In genomic region chr1:168726311-168726710, GRCh38 we compare ENCODE assay signal across 22 cellular contexts. TPM values are rescaled to one million over a fixed set of nuclear protein-coding genes. Genes with fewer than 3 reads are reported as not detected.
DNase-seq lines count a peak whose midpoint lies in the region; ATAC-seq and TF ChIP-seq lines count a peak whose summit lies in the region.
"Had no signal": no experiment of that assay in that cellular context is flagged by ENCODE, and none has a peak within 500 bp of the region (broad histone marks: within the 10 kb centered on the region; RNA-seq: fewer than 3 reads in every experiment).

No MANE protein-coding gene starts in this region.

- WGBS in esophagus squamous epithelium, 2 donors, result 52 to 79% methylated on average over 2 to 3 of the region's 5 CpGs
- 56 to 62% (median 57%) methylated on average over 5 of the region's 5 CpGs for WGBS in ovary, 3 donors
- 83 to 90% methylated on average over 5 of the region's 5 CpGs for WGBS in upper lobe of left lung, 2 donors
- 95% methylated on average over 5 of the region's 5 CpGs for WGBS in prostate gland

- H3K27ac Mint-ChIP-seq in GM23338, result no peak overlapping the region
- H3K27ac Mint-ChIP-seq: memory B cell, natural killer cell had no signal

- no peak overlapping the region for H3K4me3 Mint-ChIP-seq in GM23338
- H3K4me3 Mint-ChIP-seq: memory B cell, natural killer cell had no signal

- H3F3A ChIP-seq in GM23338 (replicated peaks; ENCODE audit: low read depth), result no peaks in the 10 kb centered on the region

- H3K9me3 ChIP-seq in esophagus squamous epithelium (no peaks in the 10 kb centered on the region), ovary (no peaks in the 10 kb centered on the region), upper lobe of left lung (no peaks in the 10 kb centered on the region), prostate gland (no peaks in the 10 kb centered on the region)

- H3K27me3 ChIP-seq in GM23338 (ENCODE audit: insufficient read depth) (no peaks in the 10 kb centered on the region), esophagus squamous epithelium (no peaks in the 10 kb centered on the region), ovary (no peaks in the 10 kb centered on the region), upper lobe of left lung (no peaks in the 10 kb centered on the region), prostate gland (replicated peaks; ENCODE audit: insufficient read depth) (no peaks in the 10 kb centered on the region)

- H4K20me1 ChIP-seq in GM23338 (replicated peaks; ENCODE audit: insufficient read depth), result no peaks in the 10 kb centered on the region

- H3K4me3 ChIP-seq in GM23338 (no peak overlapping the region), esophagus squamous epithelium (peak overlapping the region in 1 of 4 donors; percentile 9), ovary (no peak overlapping the region), upper lobe of left lung (no peak overlapping the region), prostate gland (no peak overlapping the region)
- H3K4me3 ChIP-seq: GM12878, PC-9 had no signal

- H3K27ac ChIP-seq in GM23338 (ENCODE audit: low read depth) (no peak overlapping the region), esophagus squamous epithelium (peak overlapping the region in 3 of 4 donors; percentile 39 to 70 (median 54)), ovary (peak overlapping the region; percentile 34 to 56), upper lobe of left lung (peak overlapping the region; percentile 11 to 44 (median 34)), prostate gland (no peak overlapping the region)
- H3K27ac ChIP-seq: PC-9, WERI-Rb-1 had no signal

- H3K4me2 ChIP-seq in GM23338, result no peak overlapping the region
- H3K4me2 ChIP-seq: PC-9 had no signal

- no peaks in the 10 kb centered on the region for H3K36me3 ChIP-seq in GM23338 (ENCODE audit: insufficient read depth)
- no peaks in the 10 kb centered on the region for H3K36me3 ChIP-seq in esophagus squamous epithelium
- H3K36me3 ChIP-seq in ovary, result no peaks in the 10 kb centered on the region
- H3K36me3 ChIP-seq in upper lobe of left lung, result no peaks in the 10 kb centered on the region
- H3K36me3 ChIP-seq in prostate gland, result no peaks in the 10 kb centered on the region
- H3K36me3 ChIP-seq: WERI-Rb-1 had no signal

- intact Hi-C loops in esophagus squamous epithelium (cut with DNase I), result no loop called here
- intact Hi-C loops in ovary (cut with DNase I), result no loop called here
- intact Hi-C loops in prostate gland (cut with DNase I), result no loop called here

- H3K79me2 ChIP-seq in GM23338 (replicated peaks; ENCODE audit: insufficient read depth), result no peaks in the 10 kb centered on the region

- no peak for TF ChIP-seq POLR2A in esophagus squamous epithelium (IDR thresholded peaks at IDR 0.05)
- TF ChIP-seq POLR2A in ovary (IDR thresholded peaks at IDR 0.05), result no peak
- TF ChIP-seq POLR2A in upper lobe of left lung (IDR thresholded peaks at IDR 0.05), result no peak
- TF ChIP-seq POLR2A in prostate gland (IDR thresholded peaks at IDR 0.05), result no peak

- H3K4me1 Mint-ChIP-seq in GM23338, result no peaks in the 10 kb centered on the region
- H3K4me1 Mint-ChIP-seq: memory B cell, natural killer cell had no signal

- TF ChIP-seq CTCF in GM23338 (conservative IDR thresholded peaks at IDR 0.05; ENCODE audit: low read depth in 2 of 2), result no peak
- TF ChIP-seq CTCF in esophagus squamous epithelium (IDR thresholded peaks at IDR 0.05), result no peak
- no peak for TF ChIP-seq CTCF in ovary (IDR thresholded peaks at IDR 0.05)
- TF ChIP-seq CTCF in upper lobe of left lung (IDR thresholded peaks at IDR 0.05), result no peak
- TF ChIP-seq CTCF in prostate gland (IDR thresholded peaks at IDR 0.05), result no peak

- H3K36me3 Mint-ChIP-seq in GM23338 (ENCODE audit: low read depth), result no peaks in the 10 kb centered on the region
- H3K36me3 Mint-ChIP-seq: memory B cell, natural killer cell had no signal

- H3K9me3 Mint-ChIP-seq in GM23338, result no peaks in the 10 kb centered on the region
- H3K9me3 Mint-ChIP-seq: natural killer cell had no signal

- H3K27me3 Mint-ChIP-seq in GM23338 (ENCODE audit: insufficient read depth, low read depth, poor library complexity), result peaks cover 4% of the 10 kb centered on the region

- ATAC-seq in GM23338 (no peak), upper lobe of left lung (ENCODE audit: low FRiP score in 2 of 2) (peak; percentile 29 to 70)
- ATAC-seq: GM12878, natural killer cell had no signal

- H3K4me1 ChIP-seq in GM23338 (ENCODE audit: insufficient read depth) (no peaks in the 10 kb centered on the region), esophagus squamous epithelium (peaks cover 0 to 9% (median 0%) of the 10 kb centered on the region in 3 donors), ovary (ENCODE audit: insufficient read depth) (peaks cover 13% of the 10 kb centered on the region), upper lobe of left lung (no peaks in the 10 kb centered on the region), prostate gland (replicated peaks) (no peaks in the 10 kb centered on the region)

- TF ChIP-seq EP300 in ovary (IDR thresholded peaks at IDR 0.05) (no peak), upper lobe of left lung (IDR thresholded peaks at IDR 0.05) (no peak)

- H2AFZ ChIP-seq in GM23338, result peak overlapping the region; percentile 43; the same call in 1 of the 2 replicates
- H2AFZ ChIP-seq: PC-9 had no signal

- DNase-seq in GM23338 (ENCODE audit: low spot score), result no peak
- DNase-seq in esophagus squamous epithelium (lab: John Stamatoyannopoulos, UW), result no peak
- peak; percentile 36 to 63 (median 46) for DNase-seq in ovary
- no peak for DNase-seq in upper lobe of left lung
- DNase-seq in prostate gland (ENCODE audit: low spot score), result no peak
- no peak for DNase-seq in putamen (ENCODE audit: low spot score)
- DNase-seq in GDM1 (lab: John Stamatoyannopoulos, UW), result no peak
- DNase-seq: activated CD8-positive, alpha-beta memory T cell treated with anti-CD3 and anti-CD28 coated beads, Interleukin-2, amount 50 U/mL, for 48 hours; AML-193; cortex of kidney; DMS53; natural killer cell; NCI-H187; NCI-H226; NCI-H774; PC-9; posterior cingulate gyrus; T-helper 2 cell; WERI-Rb-1 had no signal

- no peaks in the 10 kb centered on the region for H3K9me2 ChIP-seq in GM23338 (ENCODE audit: insufficient read depth)

TF ChIP-seq in GM23338, 12 proteins besides CTCF, POLR2A, EP300 and RAD21 (continues in another document):
- TF ChIP-seq REST (IDR thresholded peaks at IDR 0.05; ENCODE audit: unreplicated experiment), result no peak

RNA-seq across cellular contexts. Expression of gene DPT, which starts 2.7 kb away (rescaled TPM):
- not detected in 2 replicates for total RNA-seq in GM23338 (2014; rRNA removed; shearing (Covaris generic))
- not detected in 2 replicates for polyA plus RNA-seq in GM23338 (2016; fragmentation: Nextera tagmentation; extraction: Ambion mirVana)
- 10 to 100 TPM in 1 of 4 donors, 1 to 10 TPM in 2, under 1 TPM in 1; 0.34 to 65.8 (median 3.4) TPM for total RNA-seq in esophagus squamous epithelium
- 10 to 100 TPM in 3 of 7 donors, 1 to 10 TPM in 4; 1.3 to 31.7 (median 4.8) TPM for total RNA-seq in ovary
- 100 to 1,000 TPM in 1 of 2 donors, 1 to 10 TPM in 1; 4.7 to 248 TPM for polyA plus RNA-seq in ovary
- total RNA-seq in upper lobe of left lung, result 10 to 100 TPM in 5 of 6 donors, not detected in 1; 11.5 to 22.4 (median 12.3) TPM
- 10 to 100 TPM in 1 of 2 donors, 1 to 10 TPM in 1; 4.7 to 15.4 TPM for total RNA-seq in prostate gland
- total RNA-seq: natural killer cell, PC-9, SK-MEL-5 had no signal

Comparison
In these comparisons a context has a peak if more than half of its experiments do, and no peak if none do; other contexts are left out.
1. DNase-seq: peak in ovary (5 of 5); none in GM23338 (single experiment), esophagus squamous epithelium (single experiment), upper lobe of left lung (0 of 2), prostate gland (single experiment), putamen (single experiment) and GDM1 (single experiment).
2. H3K27ac ChIP-seq: peak in esophagus squamous epithelium (3 of 4), ovary (2 of 2) and upper lobe of left lung (4 of 4); none in GM23338 (single experiment) and prostate gland (0 of 2).